10 cellular contexts compared by ENCODE assay signal in genomic region chr1:2175055-2175414, GRCh38. TPM values are rescaled to one million over a fixed set of nuclear protein-coding genes. Genes with fewer than 3 reads are reported as not detected.
A peak's percentile ranks its signal among the peaks of the same experiment; 100 is the strongest.
DNase-seq lines count a peak whose midpoint lies in the region; ATAC-seq and TF ChIP-seq lines count a peak whose summit lies in the region.
"Had no signal": no experiment of that assay in that cellular context is flagged by ENCODE, and none has a peak within 500 bp of the region (broad histone marks: within the 10 kb centered on the region; RNA-seq: fewer than 3 reads in every experiment).

No MANE protein-coding gene starts in this region.

- H3K4me3 ChIP-seq in fibroblast of the aortic adventitia (ENCODE audit: low read depth, low read length) (peak overlapping the region; percentile 53), skeletal muscle tissue (ENCODE audit: low read length in 3 of 3) (peak overlapping the region in 2 of 3 donors; percentile 60 to 67)

- H3K27ac ChIP-seq in skeletal muscle tissue (ENCODE audit: low read depth, low read length) = no peak overlapping the region

- no peaks in the 10 kb centered on the region for H3K27me3 Mint-ChIP-seq in activated CD4-positive, alpha-beta T cell treated with anti-CD3 and anti-CD28 coated beads for 36 hours
- no peaks in the 10 kb centered on the region for H3K27me3 Mint-ChIP-seq in T-helper 17 cell

- H3K27ac Mint-ChIP-seq in activated CD4-positive, alpha-beta T cell treated with anti-CD3 and anti-CD28 coated beads for 36 hours = peak overlapping the region; percentile 52
- no peak overlapping the region for H3K27ac Mint-ChIP-seq in T-helper 17 cell

- no peak for TF ChIP-seq CTCF in fibroblast of the aortic adventitia (IDR thresholded peaks at IDR 0.05; ENCODE audit: insufficient read depth, low read length)

- no peak for ATAC-seq in activated CD4-positive, alpha-beta T cell treated with anti-CD3 and anti-CD28 coated beads for 36 hours
- ATAC-seq in T-helper 17 cell (no peak), GM18498 (IDR thresholded peaks at IDR 0.05; ENCODE audit: unreplicated experiment) (no peak)

- H3K4me3 Mint-ChIP-seq in activated CD4-positive, alpha-beta T cell treated with anti-CD3 and anti-CD28 coated beads for 36 hours = peak overlapping the region; percentile 61
- H3K4me3 Mint-ChIP-seq in T-helper 17 cell = peak overlapping the region; percentile 55

- DNase-seq in activated CD4-positive, alpha-beta T cell treated with anti-CD3 and anti-CD28 coated beads for 36 hours = no peak
- no peak for DNase-seq in activated CD4-positive, alpha-beta T cell treated with anti-CD3 and anti-CD28 coated beads for 4 hours
- DNase-seq in T-helper 17 cell = no peak
- DNase-seq in fibroblast of the aortic adventitia (ENCODE audit: low read depth) = no peak
- DNase-seq in mucosa of gallbladder (ENCODE audit: low spot score) = no peak
- no peak for DNase-seq in NCI-H69 (lab: John Stamatoyannopoulos, UW)
- DNase-seq: activated CD4-positive, CD25-positive, alpha-beta regulatory T cell treated with anti-CD3 and anti-CD28 coated beads, Interleukin-2, amount 50 U/mL, for 72 hours; effector CD8-positive, alpha-beta T cell had no signal

- intact Hi-C loops in activated CD4-positive, alpha-beta T cell treated with anti-CD3 and anti-CD28 coated beads for 36 hours (cut with DNase I, micrococcal nuclease) = no loop called here

- peak overlapping the region; percentile 51 to 78 (median 73) for H3K9ac ChIP-seq in skeletal muscle tissue (ENCODE audit: low read depth in 1 of 3, low read length in 3 of 3)

- CTCF ChIA-PET in activated CD4-positive, alpha-beta T cell treated with anti-CD3 and anti-CD28 coated beads for 36 hours (lab: Charles Lee) = interaction anchor here (0.6 to 2.2 kb wide), 23 partner anchors 9 to 256 kb away, joined by 3 to 11 read pairs (median 4); partner anchors contain the start of gene FAAP20

- H3K36me3 Mint-ChIP-seq in activated CD4-positive, alpha-beta T cell treated with anti-CD3 and anti-CD28 coated beads for 36 hours (ENCODE audit: low read depth) = no peaks in the 10 kb centered on the region
- H3K36me3 Mint-ChIP-seq in T-helper 17 cell (ENCODE audit: low read depth) = peaks cover 3% of the 10 kb centered on the region

- POLR2A ChIA-PET in activated CD4-positive, alpha-beta T cell treated with anti-CD3 and anti-CD28 coated beads for 36 hours (lab: Charles Lee) = interaction anchor here (0.6 to 0.7 kb wide), 3 partner anchors 42 to 399 kb away, joined by 3 to 4 read pairs (median 3); no protein-coding TSS in a partner anchor

- H3K9me3 Mint-ChIP-seq in activated CD4-positive, alpha-beta T cell treated with anti-CD3 and anti-CD28 coated beads for 36 hours (ENCODE audit: low read depth) = no peaks in the 10 kb centered on the region

- no peaks in the 10 kb centered on the region for H3K36me3 ChIP-seq in skeletal muscle tissue (ENCODE audit: control insufficient read depth in 3 of 3, insufficient read depth in 3 of 3, low read length in 3 of 3)

- H3K4me1 ChIP-seq in skeletal muscle tissue (ENCODE audit: control insufficient read depth in 3 of 3, insufficient read depth in 3 of 3, low read length in 3 of 3) = peaks cover 7 to 8% (median 8%) of the 10 kb centered on the region in 3 donors

- H3K9me3 ChIP-seq in T-helper 17 cell (ENCODE audit: control insufficient read depth, low read length, poor library complexity, severe bottlenecking) (no peaks in the 10 kb centered on the region), skeletal muscle tissue (ENCODE audit: control insufficient read depth in 3 of 3, low read length in 3 of 3) (no peaks in the 10 kb centered on the region)

- H3K4me1 Mint-ChIP-seq in activated CD4-positive, alpha-beta T cell treated with anti-CD3 and anti-CD28 coated beads for 36 hours = peaks cover 2% of the 10 kb centered on the region
- peaks cover 7% of the 10 kb centered on the region for H3K4me1 Mint-ChIP-seq in T-helper 17 cell

- H3K27me3 ChIP-seq in skeletal muscle tissue (ENCODE audit: control insufficient read depth in 3 of 3, insufficient read depth in 3 of 3, low read length in 3 of 3) = peaks cover 15 to 59% (median 27%) of the 10 kb centered on the region in 3 donors

RNA-seq across cellular contexts. Expression of gene FAAP20, which starts 19.5 kb away (rescaled TPM):
- 10 to 100 TPM; 69.7 to 84.4 TPM for total RNA-seq in activated CD4-positive, alpha-beta T cell treated with anti-CD3 and anti-CD28 coated beads for 36 hours
- total RNA-seq in T-helper 17 cell (10 to 100 TPM; 44.6 to 48.6 TPM), fibroblast of the aortic adventitia (ENCODE audit: low replicate concordance) (18.5 and 23.2 TPM in 2 replicates), skeletal muscle tissue (13.0 TPM), mucosa of gallbladder (74.2 TPM)

RNA-seq across cellular contexts. Expression of gene SKI, which starts 53.1 kb away (rescaled TPM):
- 10 to 100 TPM; 28.7 to 34.0 TPM for total RNA-seq in activated CD4-positive, alpha-beta T cell treated with anti-CD3 and anti-CD28 coated beads for 36 hours
- total RNA-seq in T-helper 17 cell (100 to 1,000 TPM; 183 to 215 TPM), fibroblast of the aortic adventitia (ENCODE audit: low replicate concordance) (28.1 and 36.6 TPM in 2 replicates), skeletal muscle tissue (19.3 TPM), mucosa of gallbladder (78.9 TPM)
